ENCODE assay signal across 1 cellular context in genomic region chr1:175009532-175009931, GRCh38.
TF ChIP-seq lines count a peak whose summit lies in the region.

No MANE protein-coding gene starts in this region.

TF ChIP-seq in HEK293, 187 proteins besides CTCF, POLR2A, EP300 and RAD21 (continued from another document):
- TF ChIP-seq ZNF362 (tag by site-specific recombination; IDR thresholded peaks at IDR 0.05): peak; percentile 46; the same call in 1 of the 2 replicates
